Comparison of ENCODE assay signal across 1 cellular context in the genomic region with DNA sequence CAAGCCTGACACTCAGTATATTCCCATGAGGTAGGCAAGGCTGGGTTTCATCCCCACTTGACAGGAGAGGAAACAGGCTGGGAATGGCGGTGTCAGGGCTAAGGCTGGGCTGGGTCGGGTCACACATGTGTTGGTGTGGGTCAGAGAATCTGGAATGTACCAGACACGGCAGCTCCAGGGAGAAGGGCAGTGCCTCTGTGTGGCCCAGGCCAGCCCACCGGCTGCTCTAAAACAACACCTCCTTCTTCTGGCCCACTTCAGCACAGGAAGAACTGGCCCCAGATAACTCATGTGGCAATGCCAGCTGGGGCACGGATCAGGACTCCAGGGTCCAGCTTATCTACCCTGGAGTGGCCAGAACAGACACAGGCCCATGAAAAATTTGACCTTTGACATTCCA.
TF ChIP-seq lines count a peak whose summit lies in the region.

No MANE protein-coding gene starts in this region.

TF ChIP-seq in endothelial cell of umbilical vein, 7 proteins besides CTCF, POLR2A, EP300 and RAD21:
- TF ChIP-seq MYC (IDR thresholded peaks at IDR 0.05; ENCODE audit: low read depth, low read length) (no peak), EZH2 (IDR thresholded peaks at IDR 0.05; ENCODE audit: borderline replicate concordance, low read depth, low read length, severe bottlenecking) (no peak), FOS (IDR thresholded peaks at IDR 0.05; ENCODE audit: borderline replicate concordance, insufficient read depth, low read length) (no peak), POLR2AphosphoS5 (IDR thresholded peaks at IDR 0.05; ENCODE audit: insufficient read depth, low read depth, low read length) (no peak), JUN (IDR thresholded peaks at IDR 0.05; ENCODE audit: borderline replicate concordance, insufficient read depth, insufficient read length, low read depth) (no peak), GATA2 (IDR thresholded peaks at IDR 0.05; ENCODE audit: insufficient read depth, insufficient read length, low read depth, low read length) (no peak)
- TF ChIP-seq, protein P1, sequence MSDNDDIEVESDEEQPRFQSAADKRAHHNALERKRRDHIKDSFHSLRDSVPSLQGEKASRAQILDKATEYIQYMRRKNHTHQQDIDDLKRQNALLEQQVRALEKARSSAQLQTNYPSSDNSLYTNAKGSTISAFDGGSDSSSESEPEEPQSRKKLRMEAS (IDR thresholded peaks at IDR 0.05; ENCODE audit: insufficient read depth, insufficient read length), result no peak
